ENCODE assay signal across 8 cellular contexts in the genomic region with DNA sequence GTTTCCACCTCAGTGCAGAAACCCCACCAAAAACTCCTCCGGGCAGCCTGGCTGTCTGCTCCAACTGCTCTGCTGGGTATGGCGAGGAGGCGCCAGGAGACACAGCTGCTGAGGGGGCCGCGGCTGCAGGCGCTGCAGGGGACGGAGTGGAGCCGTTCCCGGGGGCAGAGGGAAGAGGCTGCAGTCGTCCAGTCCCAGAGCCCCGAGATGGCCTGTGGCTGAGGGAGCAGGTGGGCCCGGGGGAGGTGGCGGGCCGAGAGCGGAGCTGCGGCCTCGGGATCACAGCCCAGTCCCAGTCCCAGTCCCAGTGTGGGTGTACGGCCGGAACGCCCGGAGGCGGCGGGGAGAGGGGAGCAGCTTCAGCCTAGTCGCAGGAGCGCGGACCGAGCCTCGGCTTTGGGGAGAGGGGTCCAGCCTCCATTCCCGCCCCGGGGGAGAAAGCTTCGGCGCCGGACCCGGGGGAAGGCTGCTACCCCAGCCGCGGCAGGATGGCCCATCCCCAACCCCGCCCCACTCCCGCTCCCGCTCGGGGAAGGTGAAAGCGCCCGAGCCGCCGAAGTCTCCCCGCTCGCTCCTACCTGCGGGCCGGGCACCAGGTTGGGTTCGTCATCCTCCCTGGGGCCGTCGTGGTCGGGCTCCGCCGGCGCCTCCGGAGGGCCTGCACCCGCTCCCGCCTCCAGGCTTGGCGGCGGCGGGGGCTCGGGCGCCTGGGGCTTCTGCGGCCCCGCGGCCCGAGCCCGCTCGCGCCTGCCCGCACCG. TPM values are rescaled to one million over a fixed set of nuclear protein-coding genes. Genes with fewer than 3 reads are reported as not detected.
DNase-seq lines count a peak whose midpoint lies in the region; ATAC-seq and TF ChIP-seq lines count a peak whose summit lies in the region.

No MANE protein-coding gene starts in this region.

- H3K79me2 ChIP-seq in KMS-11 (ENCODE audit: insufficient read depth, low read depth) (peaks cover 19% of the 10 kb centered on the region; the same call in 1 of the 2 replicates), neural progenitor cell (ENCODE audit: low read depth) (peaks cover 51% of the 10 kb centered on the region)

- H3K27me3 Mint-ChIP-seq in neural progenitor cell (ENCODE audit: insufficient read depth, low read depth), result peaks cover 2% of the 10 kb centered on the region

- H3K9ac ChIP-seq in KMS-11, result peak overlapping the region; percentile 25; the same call in 1 of the 2 replicates
- H3K9ac ChIP-seq in neural progenitor cell, result peak overlapping the region; percentile 77

- in situ Hi-C loops in G401 (cut with HindIII; ENCODE audit: low sequenced_read_pairs), result no loop called here

- no peak overlapping the region for H3K4me3 ChIP-seq in KMS-11 (IDR thresholded peaks at IDR 0.05; ENCODE audit: insufficient read depth, low read depth, low read length)
- peak overlapping the region; percentile 82 for H3K4me3 ChIP-seq in fibroblast of the aortic adventitia (ENCODE audit: low read depth, low read length)
- peak overlapping the region; percentile 91 for H3K4me3 ChIP-seq in neural progenitor cell
- H3K4me3 ChIP-seq in tibial artery, result peak overlapping the region; percentile 98 to 100

- no peak for TF ChIP-seq CTCF in KMS-11 (conservative IDR thresholded peaks at IDR 0.05; ENCODE audit: low read depth, low read length)
- TF ChIP-seq CTCF in fibroblast of the aortic adventitia (IDR thresholded peaks at IDR 0.05; ENCODE audit: insufficient read depth, low read length), result no peak
- TF ChIP-seq CTCF in neural progenitor cell (IDR thresholded peaks at IDR 0.05), result no peak
- TF ChIP-seq CTCF in tibial artery (IDR thresholded peaks at IDR 0.05), result no peak

- peaks cover 20% of the 10 kb centered on the region for H3K4me1 Mint-ChIP-seq in neural progenitor cell

- no peaks in the 10 kb centered on the region for H3K36me3 ChIP-seq in KMS-11 (ENCODE audit: insufficient read depth)
- no peaks in the 10 kb centered on the region for H3K36me3 ChIP-seq in neural progenitor cell
- H3K36me3 ChIP-seq in tibial artery, result peaks cover 0 to 6% (median 0%) of the 10 kb centered on the region in 3 donors

- H3K4me2 ChIP-seq in KMS-11, result peak overlapping the region; percentile 51
- peak overlapping the region; percentile 83 for H3K4me2 ChIP-seq in neural progenitor cell

- peaks cover 13% of the 10 kb centered on the region for H3K4me1 ChIP-seq in KMS-11 (ENCODE audit: low read depth, poor library complexity, severe bottlenecking)
- peaks cover 12% of the 10 kb centered on the region for H3K4me1 ChIP-seq in neural progenitor cell
- H3K4me1 ChIP-seq in tibial artery, result peaks cover 0 to 37% (median 19%) of the 10 kb centered on the region in 4 donors

- no peak overlapping the region for H3K27ac Mint-ChIP-seq in neural progenitor cell

- H3K4me3 Mint-ChIP-seq in neural progenitor cell, result peak overlapping the region; percentile 88

- H3K27me3 ChIP-seq in KMS-11 (ENCODE audit: insufficient read depth, low read depth) (no peaks in the 10 kb centered on the region), neural progenitor cell (no peaks in the 10 kb centered on the region), tibial artery (no peaks in the 10 kb centered on the region)

- H3K27ac ChIP-seq in KMS-11 (no peak overlapping the region), neural progenitor cell (no peak overlapping the region), tibial artery (peak overlapping the region; percentile 92 to 95)

- no peaks in the 10 kb centered on the region for H4K20me1 ChIP-seq in KMS-11 (ENCODE audit: insufficient read depth)
- peaks cover 48% of the 10 kb centered on the region for H4K20me1 ChIP-seq in neural progenitor cell (ENCODE audit: low read depth)

- H3K9me3 ChIP-seq in neural progenitor cell (ENCODE audit: low read depth) (no peaks in the 10 kb centered on the region), tibial artery (no peaks in the 10 kb centered on the region)

- no peaks in the 10 kb centered on the region for H3K9me3 Mint-ChIP-seq in neural progenitor cell

- intact Hi-C loops in tibial artery (cut with DNase I; ENCODE audit: low total_unique reads), result no loop called here

- H3K36me3 Mint-ChIP-seq in neural progenitor cell, result peaks cover 7% of the 10 kb centered on the region

- H2AFZ ChIP-seq in KMS-11 (ENCODE audit: low read depth), result no peak overlapping the region
- peak overlapping the region; percentile 43 for H2AFZ ChIP-seq in neural progenitor cell (replicated peaks)

- peak; percentile 32 for DNase-seq in G401 (ENCODE audit: low spot score)
- peak; percentile 45 for DNase-seq in activated T-cell treated with anti-CD3 and anti-CD28 coated beads for 48 hours (ENCODE audit: low read depth)
- DNase-seq in fibroblast of the aortic adventitia (ENCODE audit: low read depth), result no peak
- DNase-seq in neural progenitor cell (ENCODE audit: low spot score), result peak; percentile 49
- peak in 1 of 2 donors; percentile 77 for DNase-seq in tibial artery
- DNase-seq in middle frontal gyrus (ENCODE audit: extremely low spot score, low spot score), result no peak

- H3F3A ChIP-seq in neural progenitor cell (ENCODE audit: low read depth), result peaks cover 11% of the 10 kb centered on the region

- peak; percentile 48 for ATAC-seq in GM21723 (IDR thresholded peaks at IDR 0.05; ENCODE audit: unreplicated experiment)

RNA-seq across cellular contexts. Expression of gene FAM193B, which starts 0.5 kb away (rescaled TPM):
- total RNA-seq in G401 (2014; rRNA removed; shearing (Covaris generic)), result 29.0 and 45.3 TPM in 2 replicates
- total RNA-seq in fibroblast of the aortic adventitia (ENCODE audit: low replicate concordance) (13.7 and 20.2 TPM in 2 replicates), neural progenitor cell (ENCODE audit: low replicate concordance) (42.5 and 78.5 TPM in 2 replicates)

RNA-seq across cellular contexts. Expression of gene DDX41, which starts 37.1 kb away (rescaled TPM):
- 96.6 and 166 TPM in 2 replicates for total RNA-seq in G401 (2014; rRNA removed; shearing (Covaris generic))
- total RNA-seq in fibroblast of the aortic adventitia (ENCODE audit: low replicate concordance) (58.5 and 138 TPM in 2 replicates), neural progenitor cell (ENCODE audit: low replicate concordance) (60.7 and 118 TPM in 2 replicates)

RNA-seq across cellular contexts. Expression of gene TMED9, which starts 38.2 kb away (rescaled TPM):
- total RNA-seq in G401 (2014; rRNA removed; shearing (Covaris generic)), result 126 and 127 TPM in 2 replicates
- total RNA-seq in fibroblast of the aortic adventitia (ENCODE audit: low replicate concordance) (40.9 and 90.7 TPM in 2 replicates), neural progenitor cell (ENCODE audit: low replicate concordance) (30.9 and 49.0 TPM in 2 replicates)

RNA-seq across cellular contexts. Expression of gene DOK3, which starts 44.2 kb away (rescaled TPM):
- 0.85 and 6.3 TPM in 2 replicates for total RNA-seq in G401 (2014; rRNA removed; shearing (Covaris generic))
- 0.99 and 1.3 TPM in 2 replicates for total RNA-seq in fibroblast of the aortic adventitia (ENCODE audit: low replicate concordance)
- 0.54 and 0.93 TPM in 2 replicates for total RNA-seq in neural progenitor cell (ENCODE audit: low replicate concordance)

RNA-seq across cellular contexts. Expression of gene B4GALT7, which starts 46.1 kb away (rescaled TPM):
- 28.3 and 46.6 TPM in 2 replicates for total RNA-seq in G401 (2014; rRNA removed; shearing (Covaris generic))
- total RNA-seq in fibroblast of the aortic adventitia (ENCODE audit: low replicate concordance) (16.8 and 21.5 TPM in 2 replicates), neural progenitor cell (ENCODE audit: low replicate concordance) (11.6 and 23.1 TPM in 2 replicates)

Comparison
In these comparisons a context has a peak if more than half of its experiments do, and no peak if none do; other contexts are left out.
1. DNase-seq: peak in G401 (single experiment), activated T-cell treated with anti-CD3 and anti-CD28 coated beads for 48 hours (single experiment) and neural progenitor cell (single experiment); none in fibroblast of the aortic adventitia (single experiment) and middle frontal gyrus (single experiment).
2. H3K27ac ChIP-seq: peak in tibial artery (2 of 2); none in KMS-11 (single experiment) and neural progenitor cell (single experiment).